Comparison of ENCODE assay signal across 12 cellular contexts in genomic region chr14:38107216-38107631, GRCh38.
A peak's percentile ranks its signal among the peaks of the same experiment; 100 is the strongest.
DNase-seq lines count a peak whose midpoint lies in the region; ATAC-seq lines count a peak whose summit lies in the region.
"Had no signal": no experiment of that assay in that cellular context is flagged by ENCODE, and none has a peak within 500 bp of the region (broad histone marks: within the 10 kb centered on the region; RNA-seq: fewer than 3 reads in every experiment).

No MANE protein-coding gene starts in this region.

- peak; percentile 80 for ATAC-seq in GM19025 (IDR thresholded peaks at IDR 0.05; ENCODE audit: low read depth, unreplicated experiment)
- ATAC-seq in HG02973 (IDR thresholded peaks at IDR 0.05; ENCODE audit: unreplicated experiment) = peak; percentile 74
- ATAC-seq in left colon = no peak
- ATAC-seq in GM18519 (IDR thresholded peaks at IDR 0.05; ENCODE audit: low FRiP score, unreplicated experiment) = no peak
- ATAC-seq: SK-N-SH treated with all-trans-retinoic acid at 6 μM for 48 hours had no signal

- DNase-seq in ELR (ENCODE audit: low read depth) (peak; percentile 39), left colon (no peak), NCI-H748 treated with DMSO at 0.1 percent for 48 hours (lab: John Stamatoyannopoulos, UW) (no peak)
- DNase-seq in activated T-helper 1 cell treated with anti-CD3 and anti-CD28 coated beads, Interleukin-12 subunit alpha, Interleukin-12 subunit beta, Interleukin-2, Interleukin-4 antibody, amounts not matched to agents 30 ng/mL and 10 ng/mL and 1 ng/mL, durations not matched to agents 14 hours and 24 hours and 36 hours (ENCODE audit: low spot score) = no peak
- DNase-seq: activated naive CD4-positive, alpha-beta T cell; NCI-H1417 treated with DMSO at 0.1 percent for 48 hours had no signal

- H3K36me3 Mint-ChIP-seq in T-helper 1 cell treated with Interleukin-12 subunit alpha and Interleukin-12 subunit beta and Interleukin-4 antibody, amounts not matched to agents 30 μg/mL and 1 μg/mL, for 36 hours (ENCODE audit: low read depth) = peaks cover 10% of the 10 kb centered on the region
- peaks cover 4% of the 10 kb centered on the region for H3K36me3 Mint-ChIP-seq in activated T-helper 1 cell treated with anti-CD3 and anti-CD28 coated beads, Interleukin-12 subunit alpha, Interleukin-12 subunit beta, Interleukin-2, Interleukin-4 antibody, amounts not matched to agents 30 ng/mL and 10 ng/mL and 1 ng/mL, durations not matched to agents 14 hours and 24 hours and 36 hours (ENCODE audit: low read depth)

- no peak overlapping the region for H3K4me3 Mint-ChIP-seq in T-helper 1 cell treated with Interleukin-12 subunit alpha and Interleukin-12 subunit beta and Interleukin-4 antibody, amounts not matched to agents 30 μg/mL and 1 μg/mL, for 36 hours
- H3K4me3 Mint-ChIP-seq in activated T-helper 1 cell treated with anti-CD3 and anti-CD28 coated beads, Interleukin-12 subunit alpha, Interleukin-12 subunit beta, Interleukin-2, Interleukin-4 antibody, amounts not matched to agents 30 ng/mL and 10 ng/mL and 1 ng/mL, durations not matched to agents 14 hours and 24 hours and 36 hours = no peak overlapping the region
- H3K4me3 Mint-ChIP-seq: B cell had no signal

- peaks cover 10% of the 10 kb centered on the region for H3K4me1 Mint-ChIP-seq in T-helper 1 cell treated with Interleukin-12 subunit alpha and Interleukin-12 subunit beta and Interleukin-4 antibody, amounts not matched to agents 30 μg/mL and 1 μg/mL, for 36 hours (ENCODE audit: low read depth)
- H3K4me1 Mint-ChIP-seq in activated T-helper 1 cell treated with anti-CD3 and anti-CD28 coated beads, Interleukin-12 subunit alpha, Interleukin-12 subunit beta, Interleukin-2, Interleukin-4 antibody, amounts not matched to agents 30 ng/mL and 10 ng/mL and 1 ng/mL, durations not matched to agents 14 hours and 24 hours and 36 hours (ENCODE audit: low read depth) = peaks cover 21% of the 10 kb centered on the region
- H3K4me1 Mint-ChIP-seq: B cell had no signal

- intact Hi-C loops in left colon (cut with DNase I, micrococcal nuclease) = no loop called here
- intact Hi-C loops in activated T-helper 1 cell treated with anti-CD3 and anti-CD28 coated beads, Interleukin-12 subunit alpha, Interleukin-12 subunit beta, Interleukin-2, Interleukin-4 antibody, amounts not matched to agents 30 ng/mL and 10 ng/mL and 1 ng/mL, durations not matched to agents 14 hours and 24 hours and 36 hours (cut with micrococcal nuclease) = loop anchor here (1.0 kb wide), 2 partner anchors 34 to 42 kb away; no protein-coding TSS in a partner anchor

- H3K27ac Mint-ChIP-seq in T-helper 1 cell treated with Interleukin-12 subunit alpha and Interleukin-12 subunit beta and Interleukin-4 antibody, amounts not matched to agents 30 μg/mL and 1 μg/mL, for 36 hours = peak overlapping the region; percentile 49
- no peak overlapping the region for H3K27ac Mint-ChIP-seq in activated T-helper 1 cell treated with anti-CD3 and anti-CD28 coated beads, Interleukin-12 subunit alpha, Interleukin-12 subunit beta, Interleukin-2, Interleukin-4 antibody, amounts not matched to agents 30 ng/mL and 10 ng/mL and 1 ng/mL, durations not matched to agents 14 hours and 24 hours and 36 hours
- H3K27ac Mint-ChIP-seq: B cell had no signal

- peaks cover 30% of the 10 kb centered on the region for H3K9me3 Mint-ChIP-seq in T-helper 1 cell treated with Interleukin-12 subunit alpha and Interleukin-12 subunit beta and Interleukin-4 antibody, amounts not matched to agents 30 μg/mL and 1 μg/mL, for 36 hours
- H3K9me3 Mint-ChIP-seq in activated T-helper 1 cell treated with anti-CD3 and anti-CD28 coated beads, Interleukin-12 subunit alpha, Interleukin-12 subunit beta, Interleukin-2, Interleukin-4 antibody, amounts not matched to agents 30 ng/mL and 10 ng/mL and 1 ng/mL, durations not matched to agents 14 hours and 24 hours and 36 hours = peaks cover 24% of the 10 kb centered on the region

- no peaks in the 10 kb centered on the region for H3K27me3 Mint-ChIP-seq in T-helper 1 cell treated with Interleukin-12 subunit alpha and Interleukin-12 subunit beta and Interleukin-4 antibody, amounts not matched to agents 30 μg/mL and 1 μg/mL, for 36 hours (ENCODE audit: low read depth)
- H3K27me3 Mint-ChIP-seq in activated T-helper 1 cell treated with anti-CD3 and anti-CD28 coated beads, Interleukin-12 subunit alpha, Interleukin-12 subunit beta, Interleukin-2, Interleukin-4 antibody, amounts not matched to agents 30 ng/mL and 10 ng/mL and 1 ng/mL, durations not matched to agents 14 hours and 24 hours and 36 hours (ENCODE audit: insufficient read depth) = no peaks in the 10 kb centered on the region
- H3K27me3 Mint-ChIP-seq: B cell had no signal

Comparison
In these comparisons a context has a peak if more than half of its experiments do, and no peak if none do; other contexts are left out.
1. ATAC-seq: peak in GM19025 (single experiment) and HG02973 (single experiment); none in left colon (single experiment) and GM18519 (single experiment).